In genomic region chr1:183143576-183144315, GRCh38 we compare ENCODE assay signal across 17 cellular contexts. TPM values are rescaled to one million over a fixed set of nuclear protein-coding genes. Genes with fewer than 3 reads are reported as not detected.
DNase-seq lines count a peak whose midpoint lies in the region; ATAC-seq and TF ChIP-seq lines count a peak whose summit lies in the region.
"Had no signal": no experiment of that assay in that cellular context is flagged by ENCODE, and none has a peak within 500 bp of the region (broad histone marks: within the 10 kb centered on the region; RNA-seq: fewer than 3 reads in every experiment).

No MANE protein-coding gene starts in this region.

- H3K4me3 ChIP-seq in skeletal muscle satellite cell (ENCODE audit: low read length): no peak overlapping the region
- H3K4me3 ChIP-seq: A549; BLaER1 treated with 17β-estradiol and CSF1 and Interleukin-3, amounts not matched to agents 10 nM and 100 nM had no signal

- H3K9me3 ChIP-seq in skeletal muscle satellite cell (replicated peaks; ENCODE audit: low read length): no peaks in the 10 kb centered on the region
- H3K9me3 ChIP-seq: A549; BLaER1 treated with 17β-estradiol and CSF1 and Interleukin-3, amounts not matched to agents 10 nM and 100 nM had no signal

- H3K36me3 Mint-ChIP-seq in Calu3 (ENCODE audit: insufficient read depth, unreplicated experiment): peaks cover 58% of the 10 kb centered on the region
- H3K36me3 Mint-ChIP-seq: CD8-positive, alpha-beta memory T cell had no signal

- no peak overlapping the region for H3K4me3 Mint-ChIP-seq in Calu3 (ENCODE audit: low read depth, unreplicated experiment)
- H3K4me3 Mint-ChIP-seq: CD8-positive, alpha-beta memory T cell had no signal

- no peak for DNase-seq in Calu3
- DNase-seq in LHCN-M2 (ENCODE audit: low read depth): peak; percentile 57
- peak; percentile 52 for DNase-seq in iris pigment epithelial cell (ENCODE audit: low read depth)
- DNase-seq in SIG-M5 (lab: John Stamatoyannopoulos, UW): no peak
- DNase-seq in RKO (ENCODE audit: low spot score): no peak
- DNase-seq in RWPE1 (ENCODE audit: low spot score): no peak
- DNase-seq: CD8-positive, alpha-beta memory T cell; GF-D8; MM.1S; NCI-H1092 treated with DMSO at 0.1 percent for 48 hours; NCI-H2107; NCI-H2227 treated with DMSO at 0.1 percent for 48 hours; NCI-H524 had no signal

- POLR2A ChIA-PET in RWPE1 (lab: Yijun Ruan, JAX; ENCODE audit: low non-redundant PET): no interaction called here

- intact Hi-C loops in Calu3 (cut with micrococcal nuclease; ENCODE audit: unreplicated experiment): no loop called here

- H3K9me3 Mint-ChIP-seq in Calu3 (ENCODE audit: low read depth, unreplicated experiment): no peaks in the 10 kb centered on the region
- H3K9me3 Mint-ChIP-seq: CD8-positive, alpha-beta memory T cell had no signal

- H3K9ac ChIP-seq in skeletal muscle satellite cell (ENCODE audit: low read depth, low read length): no peak overlapping the region
- H3K9ac ChIP-seq: BLaER1 treated with 17β-estradiol and CSF1 and Interleukin-3, amounts not matched to agents 10 nM and 100 nM had no signal

- peaks cover 51% of the 10 kb centered on the region for H3K36me3 ChIP-seq in skeletal muscle satellite cell (ENCODE audit: insufficient read depth, low read length)

- H3K4me1 ChIP-seq in skeletal muscle satellite cell (ENCODE audit: control insufficient read depth, insufficient read depth, low read length): peaks cover 44% of the 10 kb centered on the region

- no peaks in the 10 kb centered on the region for H3K27me3 Mint-ChIP-seq in Calu3 (ENCODE audit: unreplicated experiment)

- CTCF ChIA-PET in Calu3 (lab: Charles Lee) (no interaction called here), RWPE1 (lab: Yijun Ruan, JAX) (no interaction called here)

- ATAC-seq in GM19452 (IDR thresholded peaks at IDR 0.05; ENCODE audit: unreplicated experiment): no peak
- ATAC-seq: A549 had no signal

- BruUV-seq in Calu3 (replicated peaks; lab: Mats Ljungman, UMichigan): no TSS peak

- no peaks in the 10 kb centered on the region for H3K27me3 ChIP-seq in skeletal muscle satellite cell (ENCODE audit: control insufficient read depth, insufficient read depth, low read length)
- H3K27me3 ChIP-seq: BLaER1 treated with 17β-estradiol and CSF1 and Interleukin-3, amounts not matched to agents 10 nM and 100 nM had no signal

- peaks cover 45% of the 10 kb centered on the region for H3K4me1 Mint-ChIP-seq in Calu3 (ENCODE audit: low read depth, unreplicated experiment)
- H3K4me1 Mint-ChIP-seq: CD8-positive, alpha-beta memory T cell had no signal

- no peak overlapping the region for H3K27ac ChIP-seq in RWPE1
- H3K27ac ChIP-seq: A549 had no signal

- H3K27ac Mint-ChIP-seq in Calu3 (ENCODE audit: unreplicated experiment): peak overlapping the region; percentile 30

- TF ChIP-seq CTCF in Calu3 (IDR thresholded peaks at IDR 0.05; ENCODE audit: unreplicated experiment) (no peak), RWPE1 (conservative IDR thresholded peaks at IDR 0.05; ENCODE audit: low read depth) (no peak)

- peak overlapping the region; percentile 8 for H3K4me2 ChIP-seq in skeletal muscle satellite cell (ENCODE audit: low read length)
- H3K4me2 ChIP-seq: A549; BLaER1 treated with 17β-estradiol and CSF1 and Interleukin-3, amounts not matched to agents 10 nM and 100 nM had no signal

RNA-seq across cellular contexts. Expression of gene LAMC2, which starts 42.3 kb away (rescaled TPM):
- 498 and 642 TPM in 2 replicates for total RNA-seq in Calu3 (2022)
- total RNA-seq in LHCN-M2 (2014; rRNA removed): 2.0 and 3.5 TPM in 2 replicates
- 0.84 TPM for polyA plus RNA-seq in LHCN-M2 (2012)
- total RNA-seq in skeletal muscle satellite cell (2012; rRNA removed): 15.9 and 20.8 TPM in 2 replicates
- total RNA-seq: CD8-positive, alpha-beta memory T cell had no signal
- polyA plus RNA-seq: CD8-positive, alpha-beta memory T cell had no signal

Comparison
In these comparisons a context has a peak if more than half of its experiments do, and no peak if none do; other contexts are left out.
1. DNase-seq: peak in LHCN-M2 (single experiment) and iris pigment epithelial cell (single experiment); none in Calu3 (single experiment), SIG-M5 (single experiment), RKO (single experiment) and RWPE1 (single experiment).
2. RNA of gene LAMC2, which starts 42.3 kb away (total RNA-seq): 498 to 642 TPM in Calu3; 2.0 to 3.5 TPM in LHCN-M2; every median in the first group is over 100 times any median in the second.